ENCODE assay signal across 12 cellular contexts in genomic region chr10:69326692-69327091, GRCh38. TPM values are rescaled to one million over a fixed set of nuclear protein-coding genes. Genes with fewer than 3 reads are reported as not detected.
DNase-seq lines count a peak whose midpoint lies in the region; ATAC-seq, FAIRE-seq and TF ChIP-seq lines count a peak whose summit lies in the region.
"Had no signal": no experiment of that assay in that cellular context is flagged by ENCODE, and none has a peak within 500 bp of the region (broad histone marks: within the 10 kb centered on the region; RNA-seq: fewer than 3 reads in every experiment).

No MANE protein-coding gene starts in this region.

- H4K5ac ChIP-seq in H1 (ENCODE audit: insufficient read length, low read depth, low read length), result no peak overlapping the region

- H3K4me1 Mint-ChIP-seq in CD4-positive, alpha-beta T cell (ENCODE audit: low read depth), result peaks cover 86% of the 10 kb centered on the region

- CTCF ChIA-PET in CD4-positive, alpha-beta T cell (lab: Charles Lee), result interaction anchor here (1.3 kb wide), 1 partner anchor 9 kb away, joined by 4 read pairs; no protein-coding TSS in a partner anchor
- CTCF ChIA-PET in H1 (lab: Charles Lee; ENCODE audit: partially characterized antibody), result interaction anchor here (0.8 to 2.3 kb wide), 6 partner anchors 10 to 38 kb away, joined by 3 to 11 read pairs (median 5); no protein-coding TSS in a partner anchor

- FAIRE-seq in H1 (lab: Jason Lieb, UNC), result no peak
- FAIRE-seq: GM12891 had no signal

- no peak for TF ChIP-seq EP300 in H1 (IDR thresholded peaks at IDR 0.05; ENCODE audit: borderline replicate concordance in 1 of 2, low read depth in 2 of 2, low read length in 2 of 2)

- H3K36me3 ChIP-seq in HUES64 (ENCODE audit: insufficient read depth, low read length), result peaks cover 14% of the 10 kb centered on the region; the same call in 1 of the 2 replicates
- H3K36me3 ChIP-seq in H1 (ENCODE audit: control insufficient read depth in 2 of 4, insufficient read depth in 4 of 4, low read length in 3 of 4), result peaks cover 0 to 4% (median 0%) of the 10 kb centered on the region in 4 experiments; a peak in 1 of 8 replicates
- H3K36me3 ChIP-seq in osteoblast (ENCODE audit: insufficient read depth, low read length), result peaks cover 18% of the 10 kb centered on the region

- H4K20me1 ChIP-seq in H1 (replicated peaks in 1 of 2; ENCODE audit: control insufficient read depth in 1 of 2, insufficient read depth in 2 of 2, low read length in 2 of 2), result no peaks in the 10 kb centered on the region
- peaks cover 38% of the 10 kb centered on the region for H4K20me1 ChIP-seq in osteoblast (ENCODE audit: insufficient read depth, low read length)

- no peak overlapping the region for H4K91ac ChIP-seq in H1 (replicated peaks; ENCODE audit: insufficient read length, low read length)

- peak overlapping the region; percentile 79; the same call in 1 of the 2 replicates for H2BK5ac ChIP-seq in H1 (ENCODE audit: low read depth, low read length)

- H3K9me3 Mint-ChIP-seq in CD4-positive, alpha-beta T cell, result no peaks in the 10 kb centered on the region
- H3K9me3 Mint-ChIP-seq: IgD-negative memory B cell had no signal

- peak overlapping the region; percentile 87 for H3K27ac Mint-ChIP-seq in CD4-positive, alpha-beta T cell

- intact Hi-C loops in CD4-positive, alpha-beta T cell (cut with DNase I, micrococcal nuclease), result no loop called here

- no peak overlapping the region for H3K56ac ChIP-seq in H1 (replicated peaks; ENCODE audit: insufficient read length, low read depth, low read length)

- TF ChIP-seq POLR2A in H1 (IDR thresholded peaks at IDR 0.05; ENCODE audit: control extremely low read depth in 1 of 2, low read depth in 2 of 2, low read length in 2 of 2), result no peak

- WGBS in HUES64, result 72% methylated on average over 2 of the region's 3 CpGs
- WGBS in H1 (ENCODE audit: extremely low coverage in 1 of 2, insufficient coverage in 1 of 2, insufficient read length in 1 of 2, insufficient replicate concordance in 2 of 2, low coverage in 1 of 2, low lambda C conversion rate in 2 of 2, missing lambda C conversion rate in 1 of 2), 2 experiments, result 80% methylated on average over 3 of the region's 3 CpGs; no CpG with 5 or more reads in 1 of the 2 experiments

- no peak overlapping the region for H3K4ac ChIP-seq in H1 (replicated peaks; ENCODE audit: insufficient read length, low read depth, low read length)

- H3K4me2 ChIP-seq in H1 (ENCODE audit: insufficient read depth in 1 of 2, low read depth in 2 of 2, low read length in 2 of 2), result peak overlapping the region in 1 of 2 experiments; percentile 37; a peak in 2 of 4 replicates
- peak overlapping the region; percentile 52 for H3K4me2 ChIP-seq in osteoblast (ENCODE audit: insufficient read depth, low read length)

- DNase-seq in CD4-positive, alpha-beta T cell, result no peak
- DNase-seq in H1 (ENCODE audit: low read depth in 1 of 2, low spot score in 2 of 2) (no peak), osteoblast (ENCODE audit: insufficient read length, low spot score, missing footprints) (no peak), NCI-H2171 treated with DMSO at 0.1 percent for 48 hours (lab: John Stamatoyannopoulos, UW) (no peak), GM03348 (ENCODE audit: low spot score) (no peak)
- DNase-seq: OCI-M1; stimulated activated CD8-positive, alpha-beta memory T cell treated with anti-CD3 and anti-CD28 coated beads, Interleukin-4, amount 100 ng/mL, for 48 hours; SW 1271 had no signal

- TF ChIP-seq RAD21 in H1 (IDR thresholded peaks at IDR 0.05 in 1 of 2, conservative IDR thresholded peaks at IDR 0.05 in 1 of 2; ENCODE audit: low read depth in 2 of 2, low read length in 2 of 2), result no peak

- no peak for ATAC-seq in CD4-positive, alpha-beta T cell (ENCODE audit: poor library complexity)
- ATAC-seq in GM21825 (IDR thresholded peaks at IDR 0.05; ENCODE audit: unreplicated experiment), result no peak

- no peaks in the 10 kb centered on the region for H3K9me3 ChIP-seq in CD4-positive, alpha-beta T cell (ENCODE audit: control insufficient read depth, low read length)
- H3K9me3 ChIP-seq in HUES64 (ENCODE audit: insufficient read depth, low read depth, low read length) (no peaks in the 10 kb centered on the region), H1 (ENCODE audit: insufficient read depth in 2 of 2, low read depth in 1 of 2, low read length in 1 of 2) (no peaks in the 10 kb centered on the region), osteoblast (ENCODE audit: low read depth, low read length) (no peaks in the 10 kb centered on the region)

- H3K4me1 ChIP-seq in HUES64 (ENCODE audit: insufficient read depth, low read length) (peaks cover 68% of the 10 kb centered on the region), H1 (replicated peaks in 1 of 4; ENCODE audit: control insufficient read depth in 3 of 4, insufficient read depth in 4 of 4, low read length in 3 of 4) (peaks cover 21 to 50% (median 45%) of the 10 kb centered on the region in 4 experiments), osteoblast (ENCODE audit: insufficient read depth, low read length) (peaks cover 27% of the 10 kb centered on the region)

- 0 out of 2 replicates have a peak overlapping the region, but pooled peaks have one; percentile 29 for H3K18ac ChIP-seq in H1 (ENCODE audit: extremely low read depth, low read length)

- H2AFZ ChIP-seq in H1 (ENCODE audit: low read length) (no peak overlapping the region), osteoblast (ENCODE audit: low read length) (no peak overlapping the region)

- H3K79me2 ChIP-seq in H1 (ENCODE audit: control insufficient read depth in 1 of 2, insufficient read depth in 2 of 2, low read length in 2 of 2) (peaks cover 34 to 86% of the 10 kb centered on the region in 2 experiments), osteoblast (ENCODE audit: insufficient read depth, low read length) (peaks cover 95% of the 10 kb centered on the region)

- H3K9ac ChIP-seq in HUES64 (ENCODE audit: low read depth, low read length) (peak overlapping the region; percentile 23; the same call in 1 of the 2 replicates), H1 (replicated peaks in 1 of 4; ENCODE audit: extremely low read depth in 1 of 4, low read depth in 3 of 4, low read length in 3 of 4) (no peak overlapping the region)

- no peaks in the 10 kb centered on the region for H3K23me2 ChIP-seq in H1 (ENCODE audit: low read depth, low read length)

- no peaks in the 10 kb centered on the region for H3K27me3 ChIP-seq in CD4-positive, alpha-beta T cell (ENCODE audit: control insufficient read depth, insufficient read depth, low read length)
- H3K27me3 ChIP-seq in HUES64 (ENCODE audit: insufficient read depth, low read length) (no peaks in the 10 kb centered on the region), H1 (replicated peaks in 1 of 4; ENCODE audit: control insufficient read depth in 3 of 4, extremely low read depth in 1 of 4, insufficient read depth in 3 of 4, low read length in 3 of 4) (no peaks in the 10 kb centered on the region), osteoblast (ENCODE audit: insufficient read depth, low read length) (no peaks in the 10 kb centered on the region)

- H3K23ac ChIP-seq in H1 (ENCODE audit: insufficient read length), result no peak overlapping the region

- H3K4me3 ChIP-seq in HUES64 (ENCODE audit: low read length) (no peak overlapping the region), H1 (ENCODE audit: extremely low read depth in 1 of 4, insufficient read depth in 2 of 4, low read depth in 3 of 4, low read length in 4 of 4) (peak overlapping the region in 1 of 4 experiments; percentile 25; a peak in 1 of 8 replicates), osteoblast (ENCODE audit: insufficient read depth, low read length) (no peak overlapping the region)

- no peak overlapping the region for H2BK15ac ChIP-seq in H1 (ENCODE audit: low read length)

- peak overlapping the region; percentile 62; the same call in 1 of the 2 replicates for H2BK20ac ChIP-seq in H1 (ENCODE audit: low read length)

- H3K14ac ChIP-seq in H1 (ENCODE audit: insufficient read length), result no peak overlapping the region

- H3K36me3 Mint-ChIP-seq in CD4-positive, alpha-beta T cell (ENCODE audit: low read depth), result peaks cover 6% of the 10 kb centered on the region
- H3K36me3 Mint-ChIP-seq: IgD-negative memory B cell had no signal

- H3K79me1 ChIP-seq in H1 (ENCODE audit: low read depth, low read length), result peaks cover 7% of the 10 kb centered on the region; the same call in 1 of the 2 replicates

- no peak overlapping the region for H4K8ac ChIP-seq in H1 (ENCODE audit: extremely low read depth, insufficient read depth, low read length)

- H3K27me3 Mint-ChIP-seq in CD4-positive, alpha-beta T cell, result no peaks in the 10 kb centered on the region
- H3K27me3 Mint-ChIP-seq: IgD-negative memory B cell had no signal

- POLR2A ChIA-PET in CD4-positive, alpha-beta T cell (lab: Charles Lee), result interaction anchor here (0.9 to 2.5 kb wide), 8 partner anchors 8 to 94 kb away, joined by 3 to 38 read pairs (median 6); no protein-coding TSS in a partner anchor
- POLR2A ChIA-PET in H1 (lab: Charles Lee; ENCODE audit: partially characterized antibody), result interaction anchor here (2.4 to 2.7 kb wide), 2 partner anchors 8 to 25 kb away, joined by 8 to 16 read pairs; no protein-coding TSS in a partner anchor

- no peak overlapping the region for H3K27ac ChIP-seq in CD4-positive, alpha-beta T cell (ENCODE audit: low read depth, low read length)
- peak overlapping the region; percentile 72 for H3K27ac ChIP-seq in HUES64 (ENCODE audit: low read depth, low read length)
- H3K27ac ChIP-seq in H1 (ENCODE audit: low read depth, low read length), result no peak overlapping the region; the same call in 1 of the 2 replicates
- peak overlapping the region; percentile 59 for H3K27ac ChIP-seq in osteoblast (ENCODE audit: low read depth, low read length)

- no peak for TF ChIP-seq CTCF in CD4-positive, alpha-beta T cell (IDR thresholded peaks at IDR 0.05)
- TF ChIP-seq CTCF in H1 (IDR thresholded peaks at IDR 0.05; ENCODE audit: control extremely low read depth in 1 of 3, insufficient read depth in 1 of 3, low read depth in 1 of 3, low read length in 3 of 3) (no peak), osteoblast (IDR thresholded peaks at IDR 0.05; ENCODE audit: extremely low read depth, low read depth, low read length) (no peak)

- H2BK12ac ChIP-seq in H1 (ENCODE audit: low read depth, low read length), result no peak overlapping the region

- H2BK120ac ChIP-seq in H1 (replicated peaks; ENCODE audit: low read depth, low read length), result no peak overlapping the region

- no peak overlapping the region for H2AK5ac ChIP-seq in H1 (ENCODE audit: low read depth, low read length)

- no peak overlapping the region for H3K4me3 Mint-ChIP-seq in CD4-positive, alpha-beta T cell

RNA-seq across cellular contexts. Expression of gene HK1, which starts 48.4 kb away (rescaled TPM):
- total RNA-seq in CD4-positive, alpha-beta T cell, result 10 to 100 TPM; 45.6 to 48.1 TPM
- 92.2 TPM for polyA plus RNA-seq in HUES64 (2013, experiment 1 of 2)
- polyA plus RNA-seq in HUES64 (2013, experiment 2 of 2), result 96.4 TPM
- total RNA-seq in H1 (2021; fragmentation: NEBNext Ultra II Directional; extraction: Animal tissue kit (Norgen Biotek cat#: 25700)), result 237 and 247 TPM in 2 replicates
- polyA plus RNA-seq in H1 (2011; rRNA removed), result 55.8 and 91.2 TPM in 2 replicates
- polyA plus RNA-seq in H1 (2011; cell fraction: cytosol; rRNA removed), result 99.9 TPM
- polyA plus RNA-seq in H1 (2011; cell fraction: nucleus; rRNA removed), result 110 TPM
- 178 to 213 TPM (median 203 TPM) in 4 replicates for polyA plus RNA-seq in H1 (2012, experiment 1 of 2)
- 65.2 TPM for polyA plus RNA-seq in H1 (2012, experiment 2 of 2)
- polyA plus RNA-seq in H1 (2013, experiment 1 of 2), result 115 TPM
- 110 TPM for polyA plus RNA-seq in H1 (2013, experiment 2 of 2)
- polyA minus RNA-seq in H1 (2011; rRNA and poly(A)+ RNA removed), result 135 and 144 TPM in 2 replicates
- 76.1 TPM for polyA minus RNA-seq in H1 (2011; cell fraction: cytosol; rRNA and poly(A)+ RNA removed)
- polyA minus RNA-seq in H1 (2011; cell fraction: nucleus; rRNA and poly(A)+ RNA removed), result 44.9 TPM
- total RNA-seq in osteoblast, result 99.6 and 111 TPM in 2 replicates

Comparison
In these comparisons a context has a peak if more than half of its experiments do, and no peak if none do; other contexts are left out.
1. H3K27ac ChIP-seq: peak in HUES64 (single experiment) and osteoblast (single experiment); none in CD4-positive, alpha-beta T cell (single experiment) and H1 (single experiment).